In genomic region chr1:110034040-110034450, GRCh38 we compare ENCODE assay signal across 1 cellular context.
TF ChIP-seq lines count a peak whose summit lies in the region.

No MANE protein-coding gene starts in this region.

TF ChIP-seq in WTC11, 78 proteins besides CTCF, POLR2A, EP300 and RAD21 (continued from another document):
- TF ChIP-seq, protein P1, sequence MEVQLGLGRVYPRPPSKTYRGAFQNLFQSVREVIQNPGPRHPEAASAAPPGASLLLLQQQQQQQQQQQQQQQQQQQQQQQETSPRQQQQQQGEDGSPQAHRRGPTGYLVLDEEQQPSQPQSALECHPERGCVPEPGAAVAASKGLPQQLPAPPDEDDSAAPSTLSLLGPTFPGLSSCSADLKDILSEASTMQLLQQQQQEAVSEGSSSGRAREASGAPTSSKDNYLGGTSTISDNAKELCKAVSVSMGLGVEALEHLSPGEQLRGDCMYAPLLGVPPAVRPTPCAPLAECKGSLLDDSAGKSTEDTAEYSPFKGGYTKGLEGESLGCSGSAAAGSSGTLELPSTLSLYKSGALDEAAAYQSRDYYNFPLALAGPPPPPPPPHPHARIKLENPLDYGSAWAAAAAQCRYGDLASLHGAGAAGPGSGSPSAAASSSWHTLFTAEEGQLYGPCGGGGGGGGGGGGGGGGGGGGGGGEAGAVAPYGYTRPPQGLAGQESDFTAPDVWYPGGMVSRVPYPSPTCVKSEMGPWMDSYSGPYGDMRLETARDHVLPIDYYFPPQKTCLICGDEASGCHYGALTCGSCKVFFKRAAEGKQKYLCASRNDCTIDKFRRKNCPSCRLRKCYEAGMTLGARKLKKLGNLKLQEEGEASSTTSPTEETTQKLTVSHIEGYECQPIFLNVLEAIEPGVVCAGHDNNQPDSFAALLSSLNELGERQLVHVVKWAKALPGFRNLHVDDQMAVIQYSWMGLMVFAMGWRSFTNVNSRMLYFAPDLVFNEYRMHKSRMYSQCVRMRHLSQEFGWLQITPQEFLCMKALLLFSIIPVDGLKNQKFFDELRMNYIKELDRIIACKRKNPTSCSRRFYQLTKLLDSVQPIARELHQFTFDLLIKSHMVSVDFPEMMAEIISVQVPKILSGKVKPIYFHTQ (CRISPR knock-in tag; IDR thresholded peaks at IDR 0.05): no peak
- TF ChIP-seq ESRRA (CRISPR knock-in tag; IDR thresholded peaks at IDR 0.05; ENCODE audit: borderline replicate concordance): no peak
- TF ChIP-seq, protein P2, sequence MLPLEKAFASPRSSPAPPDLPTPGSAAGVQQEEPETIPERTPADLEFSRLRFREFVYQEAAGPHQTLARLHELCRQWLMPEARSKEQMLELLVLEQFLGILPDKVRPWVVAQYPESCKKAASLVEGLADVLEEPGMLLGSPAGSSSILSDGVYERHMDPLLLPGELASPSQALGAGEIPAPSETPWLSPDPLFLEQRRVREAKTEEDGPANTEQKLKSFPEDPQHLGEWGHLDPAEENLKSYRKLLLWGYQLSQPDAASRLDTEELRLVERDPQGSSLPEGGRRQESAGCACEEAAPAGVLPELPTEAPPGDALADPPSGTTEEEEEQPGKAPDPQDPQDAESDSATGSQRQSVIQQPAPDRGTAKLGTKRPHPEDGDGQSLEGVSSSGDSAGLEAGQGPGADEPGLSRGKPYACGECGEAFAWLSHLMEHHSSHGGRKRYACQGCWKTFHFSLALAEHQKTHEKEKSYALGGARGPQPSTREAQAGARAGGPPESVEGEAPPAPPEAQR (CRISPR knock-in tag; IDR thresholded peaks at IDR 0.05): no peak
- TF ChIP-seq, protein P3, sequence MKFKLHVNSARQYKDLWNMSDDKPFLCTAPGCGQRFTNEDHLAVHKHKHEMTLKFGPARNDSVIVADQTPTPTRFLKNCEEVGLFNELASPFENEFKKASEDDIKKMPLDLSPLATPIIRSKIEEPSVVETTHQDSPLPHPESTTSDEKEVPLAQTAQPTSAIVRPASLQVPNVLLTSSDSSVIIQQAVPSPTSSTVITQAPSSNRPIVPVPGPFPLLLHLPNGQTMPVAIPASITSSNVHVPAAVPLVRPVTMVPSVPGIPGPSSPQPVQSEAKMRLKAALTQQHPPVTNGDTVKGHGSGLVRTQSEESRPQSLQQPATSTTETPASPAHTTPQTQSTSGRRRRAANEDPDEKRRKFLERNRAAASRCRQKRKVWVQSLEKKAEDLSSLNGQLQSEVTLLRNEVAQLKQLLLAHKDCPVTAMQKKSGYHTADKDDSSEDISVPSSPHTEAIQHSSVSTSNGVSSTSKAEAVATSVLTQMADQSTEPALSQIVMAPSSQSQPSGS (CRISPR knock-in tag; IDR thresholded peaks at IDR 0.05; ENCODE audit: borderline replicate concordance, low read depth): no peak
- no peak for TF ChIP-seq ZNF219 (CRISPR knock-in tag; IDR thresholded peaks at IDR 0.05; ENCODE audit: borderline replicate concordance)
- no peak for TF ChIP-seq ZNF138 (CRISPR knock-in tag; conservative IDR thresholded peaks at IDR 0.05)
- TF ChIP-seq NR3C1 (CRISPR knock-in tag; conservative IDR thresholded peaks at IDR 0.05; ENCODE audit: low read depth): no peak
- TF ChIP-seq, protein P4, sequence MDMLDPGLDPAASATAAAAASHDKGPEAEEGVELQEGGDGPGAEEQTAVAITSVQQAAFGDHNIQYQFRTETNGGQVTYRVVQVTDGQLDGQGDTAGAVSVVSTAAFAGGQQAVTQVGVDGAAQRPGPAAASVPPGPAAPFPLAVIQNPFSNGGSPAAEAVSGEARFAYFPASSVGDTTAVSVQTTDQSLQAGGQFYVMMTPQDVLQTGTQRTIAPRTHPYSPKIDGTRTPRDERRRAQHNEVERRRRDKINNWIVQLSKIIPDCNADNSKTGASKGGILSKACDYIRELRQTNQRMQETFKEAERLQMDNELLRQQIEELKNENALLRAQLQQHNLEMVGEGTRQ (CRISPR knock-in tag; IDR thresholded peaks at IDR 0.05): no peak
- TF ChIP-seq GRHL2 (CRISPR knock-in tag; IDR thresholded peaks at IDR 0.05; ENCODE audit: insufficient replicate concordance, severe bottlenecking): no peak
- no peak for TF ChIP-seq FOXJ3 (CRISPR knock-in tag; IDR thresholded peaks at IDR 0.05; ENCODE audit: borderline replicate concordance)
- TF ChIP-seq, protein P5, sequence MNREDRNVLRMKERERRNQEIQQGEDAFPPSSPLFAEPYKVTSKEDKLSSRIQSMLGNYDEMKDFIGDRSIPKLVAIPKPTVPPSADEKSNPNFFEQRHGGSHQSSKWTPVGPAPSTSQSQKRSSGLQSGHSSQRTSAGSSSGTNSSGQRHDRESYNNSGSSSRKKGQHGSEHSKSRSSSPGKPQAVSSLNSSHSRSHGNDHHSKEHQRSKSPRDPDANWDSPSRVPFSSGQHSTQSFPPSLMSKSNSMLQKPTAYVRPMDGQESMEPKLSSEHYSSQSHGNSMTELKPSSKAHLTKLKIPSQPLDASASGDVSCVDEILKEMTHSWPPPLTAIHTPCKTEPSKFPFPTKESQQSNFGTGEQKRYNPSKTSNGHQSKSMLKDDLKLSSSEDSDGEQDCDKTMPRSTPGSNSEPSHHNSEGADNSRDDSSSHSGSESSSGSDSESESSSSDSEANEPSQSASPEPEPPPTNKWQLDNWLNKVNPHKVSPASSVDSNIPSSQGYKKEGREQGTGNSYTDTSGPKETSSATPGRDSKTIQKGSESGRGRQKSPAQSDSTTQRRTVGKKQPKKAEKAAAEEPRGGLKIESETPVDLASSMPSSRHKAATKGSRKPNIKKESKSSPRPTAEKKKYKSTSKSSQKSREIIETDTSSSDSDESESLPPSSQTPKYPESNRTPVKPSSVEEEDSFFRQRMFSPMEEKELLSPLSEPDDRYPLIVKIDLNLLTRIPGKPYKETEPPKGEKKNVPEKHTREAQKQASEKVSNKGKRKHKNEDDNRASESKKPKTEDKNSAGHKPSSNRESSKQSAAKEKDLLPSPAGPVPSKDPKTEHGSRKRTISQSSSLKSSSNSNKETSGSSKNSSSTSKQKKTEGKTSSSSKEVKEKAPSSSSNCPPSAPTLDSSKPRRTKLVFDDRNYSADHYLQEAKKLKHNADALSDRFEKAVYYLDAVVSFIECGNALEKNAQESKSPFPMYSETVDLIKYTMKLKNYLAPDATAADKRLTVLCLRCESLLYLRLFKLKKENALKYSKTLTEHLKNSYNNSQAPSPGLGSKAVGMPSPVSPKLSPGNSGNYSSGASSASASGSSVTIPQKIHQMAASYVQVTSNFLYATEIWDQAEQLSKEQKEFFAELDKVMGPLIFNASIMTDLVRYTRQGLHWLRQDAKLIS (CRISPR knock-in tag; IDR thresholded peaks at IDR 0.05; ENCODE audit: borderline replicate concordance): no peak
- no peak for TF ChIP-seq PRRX2 (CRISPR knock-in tag; IDR thresholded peaks at IDR 0.05)
- no peak for TF ChIP-seq NFATC4 (CRISPR knock-in tag; IDR thresholded peaks at IDR 0.05)
